Comparison of ENCODE assay signal across 9 cellular contexts in genomic region chr1:99005142-99005491, GRCh38. TPM values are rescaled to one million over a fixed set of nuclear protein-coding genes. Genes with fewer than 3 reads are reported as not detected.
DNase-seq lines count a peak whose midpoint lies in the region; ATAC-seq, FAIRE-seq and TF ChIP-seq lines count a peak whose summit lies in the region.
"Had no signal": no experiment of that assay in that cellular context is flagged by ENCODE, and none has a peak within 500 bp of the region (broad histone marks: within the 10 kb centered on the region; RNA-seq: fewer than 3 reads in every experiment).

No MANE protein-coding gene starts in this region.

- TF ChIP-seq EP300 in sigmoid colon (IDR thresholded peaks at IDR 0.05): no peak

- H3K4me1 Mint-ChIP-seq in T-cell: peaks cover 7 to 8% (median 8%) of the 10 kb centered on the region in 3 donors

- H3K27me3 Mint-ChIP-seq in T-cell: peaks cover 37 to 48% of the 10 kb centered on the region in 2 donors

- peak overlapping the region; percentile 35 to 47 for H3K4me3 ChIP-seq in foreskin fibroblast (ENCODE audit: low read depth in 1 of 2, low read length in 2 of 2)
- H3K4me3 ChIP-seq in sigmoid colon: peak overlapping the region in 3 of 4 donors; percentile 29 to 49 (median 47)
- peak overlapping the region in 1 of 2 donors; percentile 5 for H3K4me3 ChIP-seq in small intestine (ENCODE audit: low read depth in 1 of 2, low read length in 2 of 2)

- FAIRE-seq in small intestine (lab: Jason Lieb, UNC): no peak

- intact Hi-C loops in sigmoid colon (cut with DNase I): no loop called here

- CTCF ChIA-PET in T-cell (lab: Charles Lee): interaction anchor here in 1 of 2 donors (0.6 kb wide), 1 partner anchor 1341 kb away, joined by 6 read pairs; no protein-coding TSS in a partner anchor

- DNase-seq in EL (peak; percentile 19), T-cell (peak in 2 of 34 experiments; percentile 0 to 1), foreskin fibroblast (peak in 1 of 2 donors; percentile 34), sigmoid colon (no peak), small intestine (no peak), NCI-H2107 treated with DMSO at 0.1 percent for 48 hours (lab: John Stamatoyannopoulos, UW; ENCODE audit: unreplicated experiment) (no peak)
- DNase-seq in activated effector memory CD4-positive, alpha-beta T cell treated with anti-CD3 and anti-CD28 coated beads, Interleukin-2, amount 50 U/mL, for 16 hours: no peak
- no peak for DNase-seq in stimulated activated CD4-positive, alpha-beta T cell treated with anti-CD3 and anti-CD28 coated beads, Interleukin-15, amount 100 ng/mL, for 24 hours
- DNase-seq: SW 1271 had no signal

- no peak overlapping the region for H3K27ac ChIP-seq in sigmoid colon
- no peak overlapping the region for H3K27ac ChIP-seq in small intestine (ENCODE audit: low read depth in 1 of 2, low read length in 1 of 2)

- H3K4me1 ChIP-seq in sigmoid colon (peaks cover 0 to 19% (median 13%) of the 10 kb centered on the region in 4 donors), small intestine (ENCODE audit: control insufficient read depth in 2 of 2, insufficient read depth in 1 of 2, low read depth in 1 of 2, low read length in 1 of 2) (peaks cover 0 to 3% of the 10 kb centered on the region in 2 donors)

- no peaks in the 10 kb centered on the region for H3K9me3 Mint-ChIP-seq in T-cell

- ATAC-seq in T-cell (replicated peaks in 1 of 4): peak in 2 of 4 experiments; percentile 14 to 26

- WGBS in sigmoid colon, 2 donors: 2 to 9% methylated on average over 20 of the region's 20 CpGs
- WGBS in small intestine, 3 donors: 4 to 13% (median 5%) methylated on average over 20 of the region's 20 CpGs

- no peak for TF ChIP-seq POLR2A in sigmoid colon (IDR thresholded peaks at IDR 0.05)

- no peaks in the 10 kb centered on the region for H3K36me3 ChIP-seq in sigmoid colon
- H3K36me3 ChIP-seq in small intestine (ENCODE audit: control insufficient read depth in 2 of 2, insufficient read depth in 2 of 2, low read length in 2 of 2): no peaks in the 10 kb centered on the region

- no peak for TF ChIP-seq CTCF in foreskin fibroblast (IDR thresholded peaks at IDR 0.05; ENCODE audit: low read depth, low read length)
- TF ChIP-seq CTCF in sigmoid colon (IDR thresholded peaks at IDR 0.05): no peak

- H3K9me3 ChIP-seq in sigmoid colon (no peaks in the 10 kb centered on the region), small intestine (ENCODE audit: control insufficient read depth, low read depth) (no peaks in the 10 kb centered on the region)

- H3K27ac Mint-ChIP-seq in T-cell: no peak overlapping the region

- POLR2A ChIA-PET in T-cell (lab: Charles Lee): no interaction called here

- H3K36me3 Mint-ChIP-seq in T-cell: no peaks in the 10 kb centered on the region

- H3K27me3 ChIP-seq in sigmoid colon: peaks cover 15 to 60% (median 21%) of the 10 kb centered on the region in 3 donors
- peaks cover 5 to 15% of the 10 kb centered on the region in 2 donors for H3K27me3 ChIP-seq in small intestine (ENCODE audit: control insufficient read depth in 2 of 2, insufficient read depth in 2 of 2, low read length in 2 of 2)

- H3K4me3 Mint-ChIP-seq in T-cell: peak overlapping the region; percentile 67 to 72 (median 70)

RNA-seq across cellular contexts. Expression of gene PLPPR5, which starts 0.5 kb away (rescaled TPM):
- not detected for total RNA-seq in T-cell
- total RNA-seq in sigmoid colon: 1 to 10 TPM in 1 of 4 donors, under 1 TPM in 3; 0.16 to 1.1 (median 0.68) TPM
- polyA plus RNA-seq in sigmoid colon: under 1 TPM in 1 of 3 donors, not detected in 2; 0.13 TPM
- polyA plus RNA-seq in small intestine: under 1 TPM in 2 of 3 donors, not detected in 1; 0.06 to 0.27 TPM
